Comparison of ENCODE assay signal across 20 cellular contexts in genomic region chr3:127796045-127796720, GRCh38. TPM values are rescaled to one million over a fixed set of nuclear protein-coding genes. Genes with fewer than 3 reads are reported as not detected.
DNase-seq lines count a peak whose midpoint lies in the region; ATAC-seq and TF ChIP-seq lines count a peak whose summit lies in the region.
"Had no signal": no experiment of that assay in that cellular context is flagged by ENCODE, and none has a peak within 500 bp of the region (broad histone marks: within the 10 kb centered on the region; RNA-seq: fewer than 3 reads in every experiment).

No MANE protein-coding gene starts in this region.

- H3K27ac ChIP-seq in layer of hippocampus (ENCODE audit: low read depth, low read length), result peak overlapping the region; percentile 27
- H3K27ac ChIP-seq: foreskin keratinocyte, HL-60 had no signal

- no peaks in the 10 kb centered on the region for H3K27me3 ChIP-seq in layer of hippocampus (ENCODE audit: control insufficient read depth, insufficient read depth, low read length)
- H3K27me3 ChIP-seq: foreskin keratinocyte had no signal

- intact Hi-C loops in left ventricle myocardium superior (cut with micrococcal nuclease), result no loop called here
- intact Hi-C loops in left cardiac atrium (cut with DNase I), result no loop called here

- ATAC-seq in left ventricle myocardium superior (peak; percentile 9), left cardiac atrium (no peak), SK-N-SH treated with all-trans-retinoic acid at 6 μM for 48 hours (no peak)
- ATAC-seq: foreskin keratinocyte, GM23338, T-cell had no signal

- DNase-seq in left ventricle myocardium superior (no peak), left cardiac atrium (no peak), SKM-1 (lab: John Stamatoyannopoulos, UW; ENCODE audit: unreplicated experiment) (no peak), HPDE6-E6E7 (ENCODE audit: extremely low spot score) (no peak)
- DNase-seq in activated effector memory CD4-positive, alpha-beta T cell treated with Interleukin-2 at 50 U/mL for 16 hours, result no peak
- no peak for DNase-seq in central memory CD4-positive, alpha-beta T cell
- DNase-seq: activated CD4-positive, alpha-beta T cell treated with anti-CD3 and anti-CD28 coated beads, Interleukin-2, amount 50 U/mL, for 1 hour; CD4-positive, CD25-positive, alpha-beta regulatory T cell; dermis blood vessel endothelial cell; DMS 273 treated with DMSO at 0.1 percent for 48 hours; foreskin keratinocyte; GF-D8; hypothalamus; islet precursor cell; stimulated activated CD8-positive, alpha-beta memory T cell treated with anti-CD3 and anti-CD28 coated beads, Interleukin-4, amount 100 ng/mL, for 48 hours; T-cell had no signal

TF ChIP-seq in SK-N-SH treated with all-trans-retinoic acid at 6 μM for 48 hours, 23 proteins besides CTCF, POLR2A, EP300 and RAD21:
- TF ChIP-seq TCF4 (CRISPR knock-in tag; IDR thresholded peaks at IDR 0.05; ENCODE audit: borderline replicate concordance) (peak; percentile 45; the same call in 1 of the 2 replicates), CSDC2 (CRISPR knock-in tag; IDR thresholded peaks at IDR 0.05) (no peak)

RNA-seq across cellular contexts. Expression of gene MGLL, which starts 26.1 kb away (rescaled TPM):
- 94.3 TPM for total RNA-seq in left ventricle myocardium superior
- 100 to 1,000 TPM in 1 of 2 donors, 10 to 100 TPM in 1; 95.4 to 122 TPM for total RNA-seq in left cardiac atrium
